ENCODE assay signal across 16 cellular contexts in the genomic region with DNA sequence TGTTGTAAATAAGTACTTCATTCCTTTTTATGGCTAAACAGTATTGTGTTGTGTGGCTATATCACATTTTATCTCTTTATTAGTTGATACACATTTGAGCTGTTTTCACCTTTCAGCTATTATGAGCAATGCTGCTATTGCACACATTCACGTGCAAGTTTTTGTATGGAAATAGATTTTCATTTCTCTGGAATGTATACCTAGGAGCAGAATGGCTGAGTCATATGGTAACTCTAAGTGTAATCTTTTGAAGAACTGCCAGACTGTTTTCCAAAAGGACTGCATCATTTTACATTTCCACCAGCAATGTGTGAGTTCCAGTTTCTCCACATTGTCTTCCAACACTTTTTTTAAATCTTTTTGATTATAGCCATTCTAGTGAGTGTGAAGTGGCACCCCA.
A peak's percentile ranks its signal among the peaks of the same experiment; 100 is the strongest.
DNase-seq lines count a peak whose midpoint lies in the region; ATAC-seq, FAIRE-seq and TF ChIP-seq lines count a peak whose summit lies in the region.
"Had no signal": no experiment of that assay in that cellular context is flagged by ENCODE, and none has a peak within 500 bp of the region (broad histone marks: within the 10 kb centered on the region; RNA-seq: fewer than 3 reads in every experiment).

No MANE protein-coding gene starts in this region.

- peak overlapping the region; percentile 55 for H3K4me2 ChIP-seq in astrocyte (ENCODE audit: low read length)
- H3K4me2 ChIP-seq: BLaER1 treated with 17β-estradiol and CSF1 and Interleukin-3, amounts not matched to agents 10 nM and 100 nM had no signal

- FAIRE-seq in astrocyte (lab: Jason Lieb, UNC) = peak; percentile 98
- FAIRE-seq: urothelium cell line had no signal

- no peaks in the 10 kb centered on the region for H4K20me1 ChIP-seq in astrocyte (ENCODE audit: insufficient read depth, low read length)
- H4K20me1 ChIP-seq: BLaER1 treated with 17β-estradiol and CSF1 and Interleukin-3, amounts not matched to agents 10 nM and 100 nM had no signal

- H3K9me3 ChIP-seq in astrocyte (ENCODE audit: insufficient read depth, low read depth, low read length) = no peaks in the 10 kb centered on the region
- H3K9me3 ChIP-seq: BLaER1 treated with 17β-estradiol and CSF1 and Interleukin-3, amounts not matched to agents 10 nM and 100 nM; body of pancreas; esophagus muscularis mucosa; spleen had no signal

- H3K36me3 Mint-ChIP-seq in astrocyte (ENCODE audit: low read depth, unreplicated experiment) (no peaks in the 10 kb centered on the region), T-cell (no peaks in the 10 kb centered on the region)
- no peaks in the 10 kb centered on the region for H3K36me3 Mint-ChIP-seq in activated CD4-positive, alpha-beta memory T cell treated with anti-CD3 and anti-CD28 coated beads, Interleukin-2, amount 10 ng/mL, durations not matched to agents 7 days and 5 days (ENCODE audit: low read depth)

- no peak for TF ChIP-seq CTCF in astrocyte (IDR thresholded peaks at IDR 0.05; ENCODE audit: insufficient read depth, low read depth, low read length)

- H3K9ac ChIP-seq in astrocyte (ENCODE audit: low read length) = no peak overlapping the region
- H3K9ac ChIP-seq: BLaER1 treated with 17β-estradiol and CSF1 and Interleukin-3, amounts not matched to agents 10 nM and 100 nM had no signal

- POLR2A ChIA-PET in activated CD4-positive, alpha-beta memory T cell treated with anti-CD3 and anti-CD28 coated beads, Interleukin-2, amount 10 ng/mL, durations not matched to agents 7 days and 5 days (lab: Charles Lee) = no interaction called here
- POLR2A ChIA-PET in T-cell (lab: Charles Lee) = no interaction called here

- peaks cover 8% of the 10 kb centered on the region for H3K4me1 ChIP-seq in astrocyte (ENCODE audit: insufficient read depth, low read length)
- H3K4me1 ChIP-seq: BLaER1 treated with 17β-estradiol and CSF1 and Interleukin-3, amounts not matched to agents 10 nM and 100 nM; spleen had no signal

- peak overlapping the region; percentile 67 for H3K27ac Mint-ChIP-seq in astrocyte (ENCODE audit: unreplicated experiment)
- no peak overlapping the region for H3K27ac Mint-ChIP-seq in activated CD4-positive, alpha-beta memory T cell treated with anti-CD3 and anti-CD28 coated beads, Interleukin-2, amount 10 ng/mL, durations not matched to agents 7 days and 5 days
- no peak overlapping the region for H3K27ac Mint-ChIP-seq in T-cell
- H3K27ac Mint-ChIP-seq: activated B cell treated with CpG ODN at 0.5 μM for 24 hours; activated T-cell treated with anti-CD3 and anti-CD28 coated beads, Interleukin-2, amount 50 U/mL, for 72 hours had no signal

- DNase-seq in AG08395 (ENCODE audit: low spot score) = peak; percentile 37
- peak; percentile 1 for DNase-seq in HT-29 (ENCODE audit: low spot score)
- peak; percentile 81 for DNase-seq in astrocyte (ENCODE audit: low read depth)
- peak; percentile 21 for DNase-seq in hepatic stellate cell (ENCODE audit: low spot score)
- no peak for DNase-seq in activated CD4-positive, alpha-beta memory T cell treated with anti-CD3 and anti-CD28 coated beads, Interleukin-2, amount 10 ng/mL, durations not matched to agents 7 days and 5 days
- no peak for DNase-seq in T-cell
- DNase-seq: activated B cell treated with CpG ODN at 0.5 μM for 24 hours; activated T-cell treated with anti-CD3 and anti-CD28 coated beads, Interleukin-2, amount 50 U/mL, for 72 hours; body of pancreas; NCI-H1105; spleen had no signal

- no peak overlapping the region for H2AFZ ChIP-seq in astrocyte (ENCODE audit: low read depth, low read length)

- H3K36me3 ChIP-seq in astrocyte (ENCODE audit: insufficient read depth, low read length) = no peaks in the 10 kb centered on the region
- H3K36me3 ChIP-seq: BLaER1 treated with 17β-estradiol and CSF1 and Interleukin-3, amounts not matched to agents 10 nM and 100 nM; esophagus muscularis mucosa; spleen had no signal

- peaks cover 22% of the 10 kb centered on the region for H3K4me1 Mint-ChIP-seq in astrocyte (ENCODE audit: low read depth, unreplicated experiment)
- no peaks in the 10 kb centered on the region for H3K4me1 Mint-ChIP-seq in activated CD4-positive, alpha-beta memory T cell treated with anti-CD3 and anti-CD28 coated beads, Interleukin-2, amount 10 ng/mL, durations not matched to agents 7 days and 5 days
- no peaks in the 10 kb centered on the region for H3K4me1 Mint-ChIP-seq in T-cell
- H3K4me1 Mint-ChIP-seq: activated B cell treated with CpG ODN at 0.5 μM for 24 hours had no signal

- H3K4me3 ChIP-seq in astrocyte (ENCODE audit: insufficient read depth, low read depth, low read length) = no peak overlapping the region
- H3K4me3 ChIP-seq: BLaER1 treated with 17β-estradiol and CSF1 and Interleukin-3, amounts not matched to agents 10 nM and 100 nM; body of pancreas; esophagus muscularis mucosa; spleen had no signal

- H3K27me3 ChIP-seq in astrocyte (ENCODE audit: insufficient read depth, low read length) = no peaks in the 10 kb centered on the region
- H3K27me3 ChIP-seq: BLaER1 treated with 17β-estradiol and CSF1 and Interleukin-3, amounts not matched to agents 10 nM and 100 nM; body of pancreas; esophagus muscularis mucosa; spleen had no signal

- H3K27me3 Mint-ChIP-seq in astrocyte (ENCODE audit: low read depth, unreplicated experiment) (no peaks in the 10 kb centered on the region), T-cell (peaks cover 5 to 17% of the 10 kb centered on the region in 2 donors)
- no peaks in the 10 kb centered on the region for H3K27me3 Mint-ChIP-seq in activated CD4-positive, alpha-beta memory T cell treated with anti-CD3 and anti-CD28 coated beads, Interleukin-2, amount 10 ng/mL, durations not matched to agents 7 days and 5 days
- H3K27me3 Mint-ChIP-seq: activated B cell treated with CpG ODN at 0.5 μM for 24 hours had no signal

- H3K79me2 ChIP-seq in astrocyte (ENCODE audit: insufficient read depth, low read length) = peaks cover 23% of the 10 kb centered on the region

- H3K4me3 Mint-ChIP-seq in astrocyte (ENCODE audit: unreplicated experiment) = no peak overlapping the region
- H3K4me3 Mint-ChIP-seq in activated CD4-positive, alpha-beta memory T cell treated with anti-CD3 and anti-CD28 coated beads, Interleukin-2, amount 10 ng/mL, durations not matched to agents 7 days and 5 days = no peak overlapping the region
- H3K4me3 Mint-ChIP-seq in T-cell = no peak overlapping the region
- H3K4me3 Mint-ChIP-seq: activated B cell treated with CpG ODN at 0.5 μM for 24 hours; activated T-cell treated with anti-CD3 and anti-CD28 coated beads, Interleukin-2, amount 50 U/mL, for 72 hours had no signal

- CTCF ChIA-PET in activated CD4-positive, alpha-beta memory T cell treated with anti-CD3 and anti-CD28 coated beads, Interleukin-2, amount 10 ng/mL, durations not matched to agents 7 days and 5 days (lab: Charles Lee) = no interaction called here
- CTCF ChIA-PET in T-cell (lab: Charles Lee) = interaction anchor here (0.6 to 0.7 kb wide), 2 partner anchors 16 to 180 kb away, joined by 4 to 10 read pairs; no protein-coding TSS in a partner anchor

- ATAC-seq in HG02884 (IDR thresholded peaks at IDR 0.05; ENCODE audit: unreplicated experiment) = no peak
- ATAC-seq in T-cell (replicated peaks in 1 of 4) = no peak
- ATAC-seq in HG03045 (IDR thresholded peaks at IDR 0.05; ENCODE audit: unreplicated experiment) = no peak
- ATAC-seq: activated T-cell treated with anti-CD3 and anti-CD28 coated beads, Interleukin-2, amount 50 U/mL, for 72 hours; body of pancreas had no signal

- H3K27ac ChIP-seq in astrocyte (ENCODE audit: low read depth, low read length) = peak overlapping the region; percentile 61
- H3K27ac ChIP-seq: BLaER1 treated with 17β-estradiol and CSF1 and Interleukin-3, amounts not matched to agents 10 nM and 100 nM; body of pancreas; esophagus muscularis mucosa; spleen had no signal

- no peaks in the 10 kb centered on the region for H3K9me3 Mint-ChIP-seq in astrocyte (ENCODE audit: unreplicated experiment)
- no peaks in the 10 kb centered on the region for H3K9me3 Mint-ChIP-seq in activated CD4-positive, alpha-beta memory T cell treated with anti-CD3 and anti-CD28 coated beads, Interleukin-2, amount 10 ng/mL, durations not matched to agents 7 days and 5 days
- no peaks in the 10 kb centered on the region for H3K9me3 Mint-ChIP-seq in T-cell
- H3K9me3 Mint-ChIP-seq: activated B cell treated with CpG ODN at 0.5 μM for 24 hours; activated T-cell treated with anti-CD3 and anti-CD28 coated beads, Interleukin-2, amount 50 U/mL, for 72 hours had no signal

Comparison
In these comparisons a context has a peak if more than half of its experiments do, and no peak if none do; other contexts are left out.
1. DNase-seq: peak in AG08395 (single experiment), HT-29 (single experiment), astrocyte (single experiment) and hepatic stellate cell (single experiment); none in activated CD4-positive, alpha-beta memory T cell treated with anti-CD3 and anti-CD28 coated beads, Interleukin-2, amount 10 ng/mL, durations not matched to agents 7 days and 5 days (single experiment) and T-cell (0 of 34).